Comparison of ENCODE assay signal across 22 cellular contexts in genomic region chr11:68149417-68149816, GRCh38. TPM values are rescaled to one million over a fixed set of nuclear protein-coding genes. Genes with fewer than 3 reads are reported as not detected.
DNase-seq lines count a peak whose midpoint lies in the region; ATAC-seq and TF ChIP-seq lines count a peak whose summit lies in the region.
"Had no signal": no experiment of that assay in that cellular context is flagged by ENCODE, and none has a peak within 500 bp of the region (broad histone marks: within the 10 kb centered on the region; RNA-seq: fewer than 3 reads in every experiment).

No MANE protein-coding gene starts in this region.

- no peak overlapping the region for H3K27ac Mint-ChIP-seq in effector memory CD8-positive, alpha-beta T cell
- H3K27ac Mint-ChIP-seq in T-cell = no peak overlapping the region
- H3K27ac Mint-ChIP-seq: activated CD8-positive, alpha-beta T cell treated with anti-CD3 and anti-CD28 coated beads, Interleukin-2, amount 10 ng/mL, durations not matched to agents 7 days and 5 days; nephron had no signal

- no peaks in the 10 kb centered on the region for H4K20me1 ChIP-seq in MM.1S (ENCODE audit: insufficient read depth, low read length)

- H3K9ac ChIP-seq in MM.1S (ENCODE audit: low read length) = no peak overlapping the region

- H3K4me1 ChIP-seq in left lung = peaks cover 21 to 35% of the 10 kb centered on the region in 2 donors
- no peaks in the 10 kb centered on the region for H3K4me1 ChIP-seq in MM.1S (ENCODE audit: low read length)

- no peak overlapping the region for H2AFZ ChIP-seq in MM.1S (ENCODE audit: low read length)

- peaks cover 2 to 7% of the 10 kb centered on the region in 2 donors for H3K4me1 Mint-ChIP-seq in effector memory CD8-positive, alpha-beta T cell (ENCODE audit: low read depth in 2 of 2)
- peaks cover 0 to 9% (median 2%) of the 10 kb centered on the region in 3 donors for H3K4me1 Mint-ChIP-seq in T-cell

- no peaks in the 10 kb centered on the region for H3F3A ChIP-seq in MM.1S (ENCODE audit: insufficient read depth, low read length)

- H3K9me3 Mint-ChIP-seq in effector memory CD8-positive, alpha-beta T cell = no peaks in the 10 kb centered on the region
- H3K9me3 Mint-ChIP-seq in T-cell = no peaks in the 10 kb centered on the region
- H3K9me3 Mint-ChIP-seq: nephron had no signal

- H3K4me3 ChIP-seq in left lung (no peak overlapping the region), MM.1S (ENCODE audit: low read length) (no peak overlapping the region)
- H3K4me3 ChIP-seq: esophagus muscularis mucosa, left ventricle myocardium inferior, pancreas had no signal

- H3K36me3 ChIP-seq in left lung (no peaks in the 10 kb centered on the region), MM.1S (replicated peaks; ENCODE audit: insufficient read depth, low read length) (no peaks in the 10 kb centered on the region)
- H3K36me3 ChIP-seq: brain microvascular endothelial cell, esophagus muscularis mucosa, left ventricle myocardium inferior, pancreas had no signal

- H3K27ac ChIP-seq in left lung = peak overlapping the region; percentile 39 to 50
- no peak overlapping the region for H3K27ac ChIP-seq in MM.1S (ENCODE audit: low read length)
- H3K27ac ChIP-seq: brain microvascular endothelial cell, C4-2B, esophagus muscularis mucosa, HL-60, left ventricle myocardium inferior had no signal

- ATAC-seq in left lung (peak; percentile 54), T-cell (replicated peaks in 1 of 4) (no peak)
- no peak for ATAC-seq in effector memory CD8-positive, alpha-beta T cell (replicated peaks)
- ATAC-seq: activated CD8-positive, alpha-beta T cell treated with anti-CD3 and anti-CD28 coated beads, Interleukin-2, amount 10 ng/mL, durations not matched to agents 7 days and 5 days had no signal

- DNase-seq in COR-L47 (lab: John Stamatoyannopoulos, UW) = peak; percentile 38
- peak; percentile 76 for DNase-seq in NCI-H1436 treated with DMSO at 0.1 percent for 48 hours (lab: John Stamatoyannopoulos, UW)
- peak; percentile 63 for DNase-seq in NCI-H748 treated with DMSO at 0.1 percent for 48 hours (lab: John Stamatoyannopoulos, UW)
- no peak for DNase-seq in left lung
- DNase-seq in effector memory CD8-positive, alpha-beta T cell = no peak
- no peak for DNase-seq in T-cell
- DNase-seq in RPMI8226 = no peak
- no peak for DNase-seq in MM.1S
- DNase-seq: activated CD4-positive, alpha-beta T cell treated with anti-CD3 and anti-CD28 coated beads for 1 hour; activated CD8-positive, alpha-beta T cell treated with anti-CD3 and anti-CD28 coated beads, Interleukin-2, amount 10 ng/mL, durations not matched to agents 7 days and 5 days; H7; hypothalamus; Karpas-422; left ventricle myocardium inferior; NK-92 treated with Interleukin-12 subunit alpha and Interleukin-12 subunit beta, amount 100 ng/mL, for 24 hours; stimulated activated naive CD4-positive, alpha-beta T cell treated with Interleukin-2 at 50 U/mL for 16 hours had no signal

- H3K9me3 ChIP-seq in left lung (no peaks in the 10 kb centered on the region), MM.1S (replicated peaks; ENCODE audit: insufficient read depth, low read length) (no peaks in the 10 kb centered on the region)
- H3K9me3 ChIP-seq: esophagus muscularis mucosa, left ventricle myocardium inferior, pancreas had no signal

- no peaks in the 10 kb centered on the region for H3K79me2 ChIP-seq in MM.1S (ENCODE audit: low read length)

- no peaks in the 10 kb centered on the region for H3K9me2 ChIP-seq in MM.1S (replicated peaks; ENCODE audit: insufficient read depth, low read length)

- no peak overlapping the region for H3K4me3 Mint-ChIP-seq in effector memory CD8-positive, alpha-beta T cell
- H3K4me3 Mint-ChIP-seq in T-cell = no peak overlapping the region
- H3K4me3 Mint-ChIP-seq: activated CD8-positive, alpha-beta T cell treated with anti-CD3 and anti-CD28 coated beads, Interleukin-2, amount 10 ng/mL, durations not matched to agents 7 days and 5 days; nephron had no signal

- H3K27me3 Mint-ChIP-seq in effector memory CD8-positive, alpha-beta T cell = no peaks in the 10 kb centered on the region
- no peaks in the 10 kb centered on the region for H3K27me3 Mint-ChIP-seq in T-cell

- POLR2A ChIA-PET in T-cell (lab: Charles Lee) = no interaction called here

- TF ChIP-seq CTCF in left lung (IDR thresholded peaks at IDR 0.05) = no peak
- TF ChIP-seq CTCF in MM.1S (IDR thresholded peaks at IDR 0.05; ENCODE audit: low read length) = no peak

- no peaks in the 10 kb centered on the region for H3K27me3 ChIP-seq in left lung
- H3K27me3 ChIP-seq in MM.1S (replicated peaks; ENCODE audit: insufficient read depth, low read length) = no peaks in the 10 kb centered on the region
- H3K27me3 ChIP-seq: brain microvascular endothelial cell, pancreas had no signal

- H3K36me3 Mint-ChIP-seq in effector memory CD8-positive, alpha-beta T cell (ENCODE audit: insufficient read depth) = peaks cover 3% of the 10 kb centered on the region
- no peaks in the 10 kb centered on the region for H3K36me3 Mint-ChIP-seq in T-cell

- CTCF ChIA-PET in T-cell (lab: Charles Lee) = interaction anchor here in 1 of 2 donors (0.6 kb wide), 1 partner anchor 976 kb away, joined by 3 read pairs; no protein-coding TSS in a partner anchor

- no peak overlapping the region for H3K4me2 ChIP-seq in MM.1S (ENCODE audit: low read depth, low read length)

- intact Hi-C loops in left lung (cut with DNase I) = no loop called here

RNA-seq across cellular contexts. Expression of gene CHKA, which starts 28.2 kb away (rescaled TPM):
- total RNA-seq in left lung (10 to 100 TPM; 36.8 to 41.7 TPM), T-cell (10 to 100 TPM in 2 of 5 donors, 1 to 10 TPM in 3; 4.4 to 19.4 (median 7.6) TPM)

Comparison
In these comparisons a context has a peak if more than half of its experiments do, and no peak if none do; other contexts are left out.
1. DNase-seq: peak in COR-L47 (single experiment), NCI-H1436 treated with DMSO at 0.1 percent for 48 hours (single experiment) and NCI-H748 treated with DMSO at 0.1 percent for 48 hours (single experiment); none in left lung (0 of 2), effector memory CD8-positive, alpha-beta T cell (0 of 3), T-cell (0 of 34), RPMI8226 (single experiment) and MM.1S (single experiment).